ENCODE assay signal across 10 cellular contexts in the genomic region with DNA sequence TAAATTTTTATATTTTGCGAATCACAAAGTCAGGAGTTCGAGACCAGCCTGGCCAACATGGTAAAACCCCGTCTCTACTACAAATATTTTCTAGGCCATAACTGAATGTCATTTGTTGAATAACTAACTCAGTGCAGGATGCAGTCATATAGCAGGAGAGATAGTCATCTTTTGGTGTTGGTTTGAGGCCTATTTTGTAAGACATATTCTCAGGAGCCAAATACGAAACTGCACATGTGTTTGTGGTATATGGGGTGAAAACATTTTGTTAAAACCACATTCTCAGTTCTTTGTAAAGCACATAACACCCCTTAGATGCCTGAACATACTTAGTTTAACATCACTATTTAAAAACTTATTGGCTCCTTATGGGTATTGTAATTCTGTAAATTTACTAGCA.
DNase-seq lines count a peak whose midpoint lies in the region; ATAC-seq and TF ChIP-seq lines count a peak whose summit lies in the region.
"Had no signal": no experiment of that assay in that cellular context is flagged by ENCODE, and none has a peak within 500 bp of the region (broad histone marks: within the 10 kb centered on the region; RNA-seq: fewer than 3 reads in every experiment).

No MANE protein-coding gene starts in this region.

- DNase-seq in AG10803 (ENCODE audit: low read depth) (peak; percentile 62), globus pallidus (ENCODE audit: low spot score) (no peak), middle frontal gyrus (ENCODE audit: extremely low spot score, low spot score) (no peak)
- DNase-seq in stimulated activated CD4-positive, alpha-beta T cell treated with anti-CD3 and anti-CD28 coated beads, Interleukin-1b, Interleukin-23, amount 100 ng/mL, for 48 hours: no peak
- DNase-seq in stimulated activated CD4-positive, alpha-beta T cell treated with anti-CD3 and anti-CD28 coated beads, Interleukin-15, amount 100 ng/mL, for 24 hours: no peak
- DNase-seq: H7, T-helper 9 cell had no signal

- H3K4me3 ChIP-seq in AG10803 (ENCODE audit: low read length): no peak overlapping the region

- ATAC-seq in GM18873 (IDR thresholded peaks at IDR 0.05; ENCODE audit: low FRiP score, unreplicated experiment) (peak; percentile 87), HG02642 (IDR thresholded peaks at IDR 0.05; ENCODE audit: poor library complexity, unreplicated experiment) (peak; percentile 65), HG03571 (IDR thresholded peaks at IDR 0.05; ENCODE audit: unreplicated experiment) (peak; percentile 78)

- no peak for TF ChIP-seq CTCF in AG10803 (conservative IDR thresholded peaks at IDR 0.05; ENCODE audit: low read length)
